ENCODE assay signal across 28 cellular contexts in genomic region chr3:97938444-97938843, GRCh38.
"Had no signal": no experiment of that assay in that cellular context is flagged by ENCODE, and none has a peak within 500 bp of the region (broad histone marks: within the 10 kb centered on the region; RNA-seq: fewer than 3 reads in every experiment).

No MANE protein-coding gene starts in this region.

- H3K27ac Mint-ChIP-seq: activated CD4-positive, alpha-beta memory T cell treated with anti-CD3 and anti-CD28 coated beads for 36 hours; activated naive CD4-positive, alpha-beta T cell treated with anti-CD3 and anti-CD28 coated beads, Interleukin-2, amount 50 U/mL, for 72 hours; activated T-helper 17 cell treated with anti-CD3 and anti-CD28 coated beads, Interleukin-2, amount 50 U/mL, for 72 hours; immature natural killer cell; mesothelial cell of epicardium; nephron progenitor cell; progenitor cell of endocrine pancreas; T-helper 2 cell treated with Interferon-gamma antibody and Interleukin-4, amounts not matched to agents 5 μg/mL and 100 μg/mL, for 36 hours had no signal

- H3K27me3 ChIP-seq: colonic mucosa, gastroesophageal sphincter, heart left ventricle, neutrophil, ovary, right lobe of liver, testis, transverse colon had no signal

- H3K9me3 Mint-ChIP-seq: activated CD4-positive, alpha-beta memory T cell treated with anti-CD3 and anti-CD28 coated beads for 36 hours; activated naive CD4-positive, alpha-beta T cell treated with anti-CD3 and anti-CD28 coated beads, Interleukin-2, amount 50 U/mL, for 72 hours; activated T-cell treated with anti-CD3 and anti-CD28 coated beads, Interleukin-2, amount 50 U/mL, for 4 hours; activated T-helper 17 cell treated with anti-CD3 and anti-CD28 coated beads, Interleukin-2, amount 50 U/mL, for 72 hours; immature natural killer cell; mesothelial cell of epicardium; naive B cell; nephron progenitor cell; T-helper 2 cell treated with Interferon-gamma antibody and Interleukin-4, amounts not matched to agents 5 μg/mL and 100 μg/mL, for 36 hours had no signal

- H3K36me3 Mint-ChIP-seq: naive B cell had no signal

- H3K36me3 ChIP-seq: colonic mucosa, neutrophil, ovary had no signal

- H3K27me3 Mint-ChIP-seq: activated CD4-positive, alpha-beta memory T cell treated with anti-CD3 and anti-CD28 coated beads for 36 hours; activated T-helper 17 cell treated with anti-CD3 and anti-CD28 coated beads, Interleukin-2, amount 50 U/mL, for 72 hours; naive B cell had no signal

- H3K4me3 Mint-ChIP-seq: activated CD4-positive, alpha-beta memory T cell treated with anti-CD3 and anti-CD28 coated beads for 36 hours; activated T-cell treated with anti-CD3 and anti-CD28 coated beads, Interleukin-2, amount 50 U/mL, for 4 hours; activated T-helper 17 cell treated with anti-CD3 and anti-CD28 coated beads, Interleukin-2, amount 50 U/mL, for 72 hours; immature natural killer cell; mesothelial cell of epicardium; naive B cell; nephron progenitor cell; T-helper 2 cell treated with Interferon-gamma antibody and Interleukin-4, amounts not matched to agents 5 μg/mL and 100 μg/mL, for 36 hours had no signal

- H3K4me3 ChIP-seq: colonic mucosa, gastroesophageal sphincter, heart left ventricle, ovary, right lobe of liver, testis, transverse colon had no signal

- H3K4me1 ChIP-seq: colonic mucosa, gastroesophageal sphincter, right lobe of liver, testis, transverse colon had no signal

- ATAC-seq: activated naive CD4-positive, alpha-beta T cell treated with anti-CD3 and anti-CD28 coated beads, Interleukin-2, amount 50 U/mL, for 72 hours; activated T-cell treated with anti-CD3 and anti-CD28 coated beads, Interleukin-2, amount 50 U/mL, for 4 hours; activated T-helper 17 cell treated with anti-CD3 and anti-CD28 coated beads, Interleukin-2, amount 50 U/mL, for 72 hours; gastroesophageal sphincter; heart left ventricle; right lobe of liver; stimulated activated naive CD8-positive, alpha-beta T cell treated with anti-CD3 and anti-CD28 coated beads, Interleukin-15, Interleukin-2, amounts not matched to agents 100 U/mL and 50 U/mL, for 24 hours had no signal

- H3K27ac ChIP-seq: colonic mucosa, gastroesophageal sphincter, heart left ventricle, neutrophil, ovary, right lobe of liver, testis, transverse colon had no signal

- DNase-seq: activated CD4-positive, alpha-beta memory T cell treated with anti-CD3 and anti-CD28 coated beads for 36 hours; activated CD4-positive, alpha-beta T cell treated with anti-CD3 and anti-CD28 coated beads for 48 hours; activated naive CD4-positive, alpha-beta T cell; activated T-cell treated with anti-CD3 and anti-CD28 coated beads, Interleukin-2, amount 50 U/mL, for 4 hours; cerebellar nuclear complex; colonic mucosa; effector CD8-positive, alpha-beta T cell; heart left ventricle; hypothalamus; immature natural killer cell; kidney; naive B cell; nephron progenitor cell; ovary; right lobe of liver; stimulated activated CD4-positive, alpha-beta T cell treated with anti-CD3 and anti-CD28 coated beads, Interleukin-12 subunit alpha, Interleukin-12 subunit beta, amount 100 ng/mL, for 4 hours; stimulated activated CD4-positive, alpha-beta T cell treated with anti-CD3 and anti-CD28 coated beads, Interleukin-4, amount 100 ng/mL, for 1 hour; stimulated activated naive CD8-positive, alpha-beta T cell treated with anti-CD3 and anti-CD28 coated beads, Interleukin-15, Interleukin-2, amounts not matched to agents 100 U/mL and 50 U/mL, for 24 hours; T-helper 1 cell; testis; transverse colon had no signal

- H3K9me3 ChIP-seq: colonic mucosa, gastroesophageal sphincter, heart left ventricle, neutrophil, ovary, right lobe of liver, testis, transverse colon had no signal

- H3K4me1 Mint-ChIP-seq: immature natural killer cell, naive B cell had no signal
